ENCODE assay signal across 1 cellular context in genomic region chr12:52587563-52587962, GRCh38.
TF ChIP-seq lines count a peak whose summit lies in the region.

No MANE protein-coding gene starts in this region.

TF ChIP-seq in IMR-90, 13 proteins besides CTCF, POLR2A, EP300 and RAD21:
- TF ChIP-seq ELK1 (IDR thresholded peaks at IDR 0.05; ENCODE audit: borderline replicate concordance, low read depth, low read length) (no peak), CEBPB (IDR thresholded peaks at IDR 0.05; ENCODE audit: low read depth, low read length) (no peak)
TF ChIP-seq in IMR-90: peak in this region for 0.
